ENCODE assay signal across 6 cellular contexts in the genomic region with DNA sequence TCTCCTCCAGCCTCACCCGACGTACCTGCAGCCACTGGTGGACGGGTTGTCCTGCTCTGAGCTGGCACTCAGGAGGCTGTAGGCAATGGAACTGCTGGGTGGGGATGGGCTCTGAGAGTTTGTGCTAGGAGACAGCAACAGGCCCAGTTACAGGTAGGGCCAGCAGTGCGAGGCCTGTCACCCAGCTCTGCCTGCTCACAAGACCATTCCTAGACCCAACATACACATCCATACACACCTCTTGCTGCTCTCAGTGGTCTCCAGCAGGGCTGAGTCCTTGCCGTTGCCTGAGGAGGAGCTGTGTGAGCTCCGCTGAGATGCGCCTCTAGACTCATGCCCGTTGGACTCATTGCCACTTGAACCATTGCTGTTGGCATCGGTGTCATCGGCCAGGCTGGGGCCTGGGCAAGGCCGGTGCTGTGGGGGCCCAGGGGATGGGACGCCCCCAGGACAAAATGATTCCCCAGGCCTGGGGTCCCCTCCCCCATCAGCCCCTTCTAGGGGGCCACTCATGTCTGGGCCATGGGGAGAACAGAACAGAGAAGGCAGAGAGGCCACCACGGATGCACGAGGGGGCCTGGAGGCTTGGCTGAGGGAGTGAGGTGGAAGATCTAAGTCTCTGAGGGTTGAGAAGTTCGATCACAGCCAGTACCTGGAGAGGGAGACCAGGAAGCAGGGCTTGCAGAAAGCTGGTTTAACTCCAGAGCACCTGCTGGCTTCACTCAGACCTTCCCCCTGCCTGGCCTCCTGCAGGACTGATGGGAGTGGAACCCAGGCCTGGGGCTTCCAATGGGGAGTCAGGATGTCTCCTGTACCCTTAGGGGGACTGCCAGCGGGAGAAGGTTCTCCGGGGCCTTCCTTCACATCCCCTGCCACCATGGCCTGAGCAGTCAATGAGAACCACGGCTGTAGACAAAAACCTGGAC. TPM values are rescaled to one million over a fixed set of nuclear protein-coding genes. Genes with fewer than 3 reads are reported as not detected.
DNase-seq lines count a peak whose midpoint lies in the region; ATAC-seq and TF ChIP-seq lines count a peak whose summit lies in the region.

No MANE protein-coding gene starts in this region.

- ATAC-seq in HG03571 (IDR thresholded peaks at IDR 0.05; ENCODE audit: unreplicated experiment), result no peak
- no peak for ATAC-seq in HG03159 (IDR thresholded peaks at IDR 0.05; ENCODE audit: unreplicated experiment)
- ATAC-seq in HG03025 (IDR thresholded peaks at IDR 0.05; ENCODE audit: low FRiP score, unreplicated experiment), result no peak

- H3K9ac ChIP-seq in colonic mucosa (ENCODE audit: low read depth in 2 of 2, low read length in 2 of 2), result peak overlapping the region; percentile 54 to 100

- peak overlapping the region; percentile 95 for H3K4me3 ChIP-seq in Jurkat, Clone E6-1 (ENCODE audit: low read length)
- H3K4me3 ChIP-seq in colonic mucosa (peak overlapping the region; percentile 55), skeletal muscle cell (ENCODE audit: low read depth, low read length) (peak overlapping the region; percentile 87)

- H3K4me1 ChIP-seq in colonic mucosa, result peaks cover 21% of the 10 kb centered on the region

- H3K27ac ChIP-seq in colonic mucosa, result peak overlapping the region; percentile 93

- H3K9me3 ChIP-seq in colonic mucosa, result no peaks in the 10 kb centered on the region

- H3K27me3 ChIP-seq in colonic mucosa, result no peaks in the 10 kb centered on the region

- no peak for DNase-seq in Jurkat, Clone E6-1 (ENCODE audit: low read depth, low spot score)
- DNase-seq in colonic mucosa (no peak), skeletal muscle cell (ENCODE audit: low read depth) (no peak)

- intact Hi-C loops in colonic mucosa (cut with DNase I), result no loop called here

- no peak for TF ChIP-seq CTCF in colonic mucosa (IDR thresholded peaks at IDR 0.05)

- H3K36me3 ChIP-seq in colonic mucosa, result peaks cover 30% of the 10 kb centered on the region

RNA-seq across cellular contexts. Expression of gene PER1, which starts 1.7 kb away (rescaled TPM):
- 27.8 TPM for polyA plus RNA-seq in Jurkat, Clone E6-1 (2012; ENCODE audit: insufficient read depth, insufficient read length)
- total RNA-seq in colonic mucosa, result 10 to 100 TPM; 19.7 to 43.6 TPM

RNA-seq across cellular contexts. Expression of gene VAMP2, which starts 12.3 kb away (rescaled TPM):
- polyA plus RNA-seq in Jurkat, Clone E6-1 (2012; ENCODE audit: insufficient read depth, insufficient read length), result 42.6 TPM
- total RNA-seq in colonic mucosa, result 10 to 100 TPM; 34.0 to 38.8 TPM

RNA-seq across cellular contexts. Expression of gene TMEM107, which starts 25.7 kb away (rescaled TPM):
- 16.5 TPM for polyA plus RNA-seq in Jurkat, Clone E6-1 (2012; ENCODE audit: insufficient read depth, insufficient read length)
- total RNA-seq in colonic mucosa, result 10 to 100 TPM; 13.2 to 17.0 TPM

RNA-seq across cellular contexts. Expression of gene HES7, which starts 26.6 kb away (rescaled TPM):
- polyA plus RNA-seq in Jurkat, Clone E6-1 (2012; ENCODE audit: insufficient read depth, insufficient read length), result 2.3 TPM
- not detected for total RNA-seq in colonic mucosa

RNA-seq across cellular contexts. Expression of gene ALOXE3, which starts 32.1 kb away (rescaled TPM):
- 0.38 TPM for polyA plus RNA-seq in Jurkat, Clone E6-1 (2012; ENCODE audit: insufficient read depth, insufficient read length)
- total RNA-seq in colonic mucosa, result not detected
